ENCODE assay signal across 18 cellular contexts in genomic region chr2:218826791-218827190, GRCh38. TPM values are rescaled to one million over a fixed set of nuclear protein-coding genes. Genes with fewer than 3 reads are reported as not detected.
DNase-seq lines count a peak whose midpoint lies in the region; ATAC-seq and TF ChIP-seq lines count a peak whose summit lies in the region.
"Had no signal": no experiment of that assay in that cellular context is flagged by ENCODE, and none has a peak within 500 bp of the region (broad histone marks: within the 10 kb centered on the region; RNA-seq: fewer than 3 reads in every experiment).

No MANE protein-coding gene starts in this region.

- H2AFZ ChIP-seq in OCI-LY1 (ENCODE audit: low read length), result no peak overlapping the region

- no peaks in the 10 kb centered on the region for H4K20me1 ChIP-seq in OCI-LY1 (ENCODE audit: insufficient read depth, low read length)

- DNase-seq in Panc1 (ENCODE audit: low read depth, low spot score) (no peak), posterior vena cava (ENCODE audit: low spot score) (peak; percentile 75), spleen (peak; percentile 41), mucosa of gallbladder (ENCODE audit: low spot score) (no peak), GM13977 (ENCODE audit: low spot score) (no peak), NOMO-1 treated with DMSO at 0.1 percent for 48 hours (lab: John Stamatoyannopoulos, UW; ENCODE audit: unreplicated experiment) (no peak)
- DNase-seq: CD8-positive, alpha-beta T cell; COR-L47; DND-41; GDM1; GOT3; IMR-90 had no signal

- H3K27me3 ChIP-seq in OCI-LY1 (ENCODE audit: insufficient read depth, low read length) (no peaks in the 10 kb centered on the region; the same call in 1 of the 2 replicates), Panc1 (ENCODE audit: control insufficient read depth, insufficient read depth, low read length) (no peaks in the 10 kb centered on the region), spleen (replicated peaks in 1 of 7) (peaks cover 0 to 35% (median 0%) of the 10 kb centered on the region in 7 donors)

- CTCF ChIA-PET in Panc1 (lab: Charles Lee), result interaction anchor here (1.2 kb wide), 1 partner anchor 21 kb away, joined by 4 read pairs; no protein-coding TSS in a partner anchor

- intact Hi-C loops in Panc1 (cut with micrococcal nuclease; ENCODE audit: unreplicated experiment), result no loop called here
- intact Hi-C loops in posterior vena cava (cut with DNase I), result no loop called here
- intact Hi-C loops in spleen (cut with DNase I; ENCODE audit: low total_unique reads), result no loop called here

- POLR2A ChIA-PET in Panc1 (lab: Charles Lee), result no interaction called here

- no peaks in the 10 kb centered on the region for H3K79me2 ChIP-seq in OCI-LY1 (ENCODE audit: insufficient read depth, low read length)

- TF ChIP-seq CTCF in OCI-LY1 (IDR thresholded peaks at IDR 0.05; ENCODE audit: low read length) (no peak), Panc1 (IDR thresholded peaks at IDR 0.05) (no peak), spleen (IDR thresholded peaks at IDR 0.05 in 8 of 11, conservative IDR thresholded peaks at IDR 0.05 in 3 of 11) (no peak), GM13977 (IDR thresholded peaks at IDR 0.05; ENCODE audit: extremely low read depth, insufficient read depth, missing control alignments) (no peak)

- peak overlapping the region; percentile 18; the same call in 1 of the 2 replicates for H3K4me2 ChIP-seq in OCI-LY1 (ENCODE audit: low read length)

- in situ Hi-C loops in Panc1 (cut with HindIII; ENCODE audit: low pct_unique_long_range_greater_than_20kb, low sequenced_read_pairs), result no loop called here
- in situ Hi-C loops in GM13977 (cut with MboI; ENCODE audit: low pct_unique_long_range_greater_than_20kb, low sequenced_read_pairs, unreplicated experiment), result loop anchor here (25.0 kb wide), 1 partner anchor 414 kb away; the partner anchor contains the start of gene VIL1

- no peaks in the 10 kb centered on the region for H3F3A ChIP-seq in OCI-LY1 (ENCODE audit: insufficient read depth, low read length)

- no peak for TF ChIP-seq POLR2A in spleen (IDR thresholded peaks at IDR 0.05)

- no peaks in the 10 kb centered on the region for H3K4me1 ChIP-seq in OCI-LY1 (ENCODE audit: insufficient read depth, low read length, severe bottlenecking)
- no peaks in the 10 kb centered on the region for H3K4me1 ChIP-seq in Panc1 (ENCODE audit: control insufficient read depth, insufficient read depth, low read length)
- H3K4me1 ChIP-seq in spleen, result peaks cover 0 to 2% (median 0%) of the 10 kb centered on the region in 6 donors

- H3K27ac ChIP-seq in OCI-LY1 (ENCODE audit: low read depth, low read length, poor library complexity, severe bottlenecking) (no peak overlapping the region), Panc1 (ENCODE audit: low read length) (no peak overlapping the region), spleen (no peak overlapping the region)
- H3K27ac ChIP-seq: HL-60 had no signal

- no peaks in the 10 kb centered on the region for H3K36me3 ChIP-seq in OCI-LY1 (ENCODE audit: insufficient read depth, low read length)
- H3K36me3 ChIP-seq in Panc1 (ENCODE audit: control insufficient read depth, insufficient read depth, low read length), result no peaks in the 10 kb centered on the region
- no peaks in the 10 kb centered on the region for H3K36me3 ChIP-seq in spleen

- H3K4me3 ChIP-seq in OCI-LY1 (ENCODE audit: low read depth, low read length, poor library complexity, severe bottlenecking), result no peak overlapping the region
- no peak overlapping the region for H3K4me3 ChIP-seq in Panc1 (ENCODE audit: low read depth in 2 of 2, low read length in 2 of 2)
- H3K4me3 ChIP-seq in spleen, result no peak overlapping the region

- peak; percentile 20 for ATAC-seq in Panc1
- ATAC-seq in HG03354 (IDR thresholded peaks at IDR 0.05; ENCODE audit: poor library complexity, severe bottlenecking, unreplicated experiment), result no peak
- ATAC-seq: CD8-positive, alpha-beta T cell; HCT116 had no signal

- WGBS in spleen, 5 donors, result 84 to 91% (median 87%) methylated on average over 10 of the region's 10 CpGs

- no peaks in the 10 kb centered on the region for H3K9me2 ChIP-seq in OCI-LY1 (ENCODE audit: low read depth, low read length)

- no TSS peak for BruUV-seq in Panc1 (replicated peaks; lab: Mats Ljungman, UMichigan)

- H3K9ac ChIP-seq in OCI-LY1 (ENCODE audit: low read length), result no peak overlapping the region

- H3K9me3 ChIP-seq in OCI-LY1 (ENCODE audit: low read length), result no peaks in the 10 kb centered on the region
- no peaks in the 10 kb centered on the region for H3K9me3 ChIP-seq in Panc1 (ENCODE audit: control insufficient read depth, insufficient read depth, low read depth, low read length)
- H3K9me3 ChIP-seq in spleen, result no peaks in the 10 kb centered on the region

RNA-seq across cellular contexts. Expression of gene PRKAG3, which starts 4.8 kb away (rescaled TPM):
- total RNA-seq in Panc1 (2021; ENCODE audit: unreplicated experiment), result not detected
- not detected for polyA plus RNA-seq in Panc1 (2012; ENCODE audit: insufficient read length)
- total RNA-seq in posterior vena cava, result under 1 TPM in 1 of 2 donors, not detected in 1; 0.23 TPM
- total RNA-seq in spleen, result not detected
- polyA plus RNA-seq in spleen, result not detected
- total RNA-seq in mucosa of gallbladder, result not detected
- total RNA-seq: CD8-positive, alpha-beta T cell; IMR-90 had no signal
- polyA plus RNA-seq: BJ, CD14-positive monocyte, IMR-90 had no signal

RNA-seq across cellular contexts. Expression of gene WNT6, which starts 32.8 kb away (rescaled TPM):
- total RNA-seq in Panc1 (2021; ENCODE audit: unreplicated experiment), result 8.1 TPM
- polyA plus RNA-seq in Panc1 (2012; ENCODE audit: insufficient read length), result 3.9 TPM
- under 1 TPM; 0.23 to 0.24 TPM for total RNA-seq in posterior vena cava
- total RNA-seq in spleen, result 10 to 100 TPM in 3 of 7 donors, 1 to 10 TPM in 4; 2.2 to 10.9 (median 10.0) TPM
- polyA plus RNA-seq in spleen, result 1 to 10 TPM; 1.1 to 4.0 (median 1.1) TPM
- total RNA-seq in mucosa of gallbladder, result 1.5 TPM
- total RNA-seq: CD8-positive, alpha-beta T cell; IMR-90 had no signal
- polyA plus RNA-seq: BJ, IMR-90 had no signal

RNA-seq across cellular contexts. Expression of gene CYP27A1, which starts 44.8 kb away (rescaled TPM):
- total RNA-seq in Panc1 (2021; ENCODE audit: unreplicated experiment) (7.7 TPM), posterior vena cava (10 to 100 TPM in 1 of 2 donors, 1 to 10 TPM in 1; 9.0 to 18.7 TPM), spleen (10 to 100 TPM; 11.6 to 24.9 (median 17.2) TPM), mucosa of gallbladder (20.4 TPM)
- polyA plus RNA-seq in Panc1 (2012; ENCODE audit: insufficient read length), result 8.6 TPM
- 10 to 100 TPM in 2 of 3 donors, 1 to 10 TPM in 1; 8.7 to 65.5 (median 13.2) TPM for polyA plus RNA-seq in spleen
- total RNA-seq: CD8-positive, alpha-beta T cell had no signal

RNA-seq across cellular contexts. Expression of gene WNT10A, which starts 53.9 kb away (rescaled TPM):
- total RNA-seq in Panc1 (2021; ENCODE audit: unreplicated experiment), result 9.2 TPM
- polyA plus RNA-seq in Panc1 (2012; ENCODE audit: insufficient read length), result 8.6 TPM
- total RNA-seq in posterior vena cava, result not detected
- total RNA-seq in spleen, result 1 to 10 TPM; 1.6 to 7.9 (median 3.5) TPM
- polyA plus RNA-seq in spleen, result 1 to 10 TPM; 1.5 to 2.5 (median 1.5) TPM
- total RNA-seq in mucosa of gallbladder, result 0.12 TPM
- total RNA-seq: IMR-90 had no signal
- polyA plus RNA-seq: BJ, CD14-positive monocyte, IMR-90 had no signal

Comparison
In these comparisons a context has a peak if more than half of its experiments do, and no peak if none do; other contexts are left out.
1. DNase-seq: peak in posterior vena cava (single experiment) and spleen (single experiment); none in Panc1 (single experiment), mucosa of gallbladder (single experiment), GM13977 (single experiment) and NOMO-1 treated with DMSO at 0.1 percent for 48 hours (single experiment).